7 cellular contexts compared by ENCODE assay signal in the genomic region with DNA sequence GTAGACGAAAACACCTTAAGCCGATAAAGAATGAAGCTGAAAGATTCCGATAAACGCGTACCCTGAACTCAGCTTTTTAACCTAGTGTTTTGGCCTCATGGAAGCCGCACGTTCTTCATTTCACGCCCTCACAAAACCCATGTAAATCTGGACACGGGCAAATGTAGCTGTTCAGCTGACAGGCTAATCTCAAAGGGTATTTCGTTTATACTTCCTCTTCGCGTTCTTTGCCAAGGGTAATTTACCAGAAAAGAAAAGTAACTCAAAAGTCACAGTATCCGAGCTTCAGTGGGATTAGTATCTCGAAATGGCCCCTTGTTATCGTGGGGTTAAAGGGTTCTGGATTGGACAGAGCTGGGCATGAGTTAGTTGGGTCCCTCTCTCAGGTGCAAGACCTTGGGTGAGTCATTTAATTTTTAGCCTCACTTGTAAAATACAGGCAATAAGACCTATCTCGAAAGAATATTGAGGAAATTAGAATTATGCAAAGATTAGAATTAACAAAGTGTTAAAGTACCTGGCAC. TPM values are rescaled to one million over a fixed set of nuclear protein-coding genes. Genes with fewer than 3 reads are reported as not detected.
A peak's percentile ranks its signal among the peaks of the same experiment; 100 is the strongest.
DNase-seq lines count a peak whose midpoint lies in the region; ATAC-seq and TF ChIP-seq lines count a peak whose summit lies in the region.

No MANE protein-coding gene starts in this region.

- no peak for TF ChIP-seq CTCF in astrocyte of the cerebellum (IDR thresholded peaks at IDR 0.05; ENCODE audit: low read depth, low read length, missing control alignments)
- TF ChIP-seq CTCF in lung (IDR thresholded peaks at IDR 0.05; ENCODE audit: control extremely low read depth, extremely low read depth): no peak

- peak; percentile 11 for ATAC-seq in GM19035 (IDR thresholded peaks at IDR 0.05; ENCODE audit: unreplicated experiment)
- peak; percentile 8 for ATAC-seq in HG03135 (IDR thresholded peaks at IDR 0.05; ENCODE audit: unreplicated experiment)
- ATAC-seq in lung (ENCODE audit: insufficient read depth, low FRiP score): no peak
- no peak for ATAC-seq in GM18519 (IDR thresholded peaks at IDR 0.05; ENCODE audit: low FRiP score, unreplicated experiment)

- peaks cover 0 to 11% of the 10 kb centered on the region in 2 donors for H3K4me1 ChIP-seq in lung (ENCODE audit: control insufficient read depth in 2 of 2, insufficient read depth in 2 of 2, low read length in 2 of 2)

- 6% methylated on average over 16 of the region's 16 CpGs for WGBS in lung, 2 donors

- in situ Hi-C loops in astrocyte of the cerebellum (cut with HindIII; ENCODE audit: low sequenced_read_pairs): no loop called here

- peak overlapping the region; percentile 96 to 98 for H3K27ac ChIP-seq in lung (ENCODE audit: low read depth in 1 of 2, low read length in 1 of 2)

- H3K4me3 ChIP-seq in astrocyte of the cerebellum (ENCODE audit: low read depth, low read length) (peak overlapping the region; percentile 97), lung (peak overlapping the region; percentile 69)

- H3K36me3 ChIP-seq in lung (ENCODE audit: control insufficient read depth in 2 of 2, insufficient read depth in 2 of 2, low read length in 2 of 2): peaks cover 0 to 1% of the 10 kb centered on the region in 2 donors

- H3K27me3 ChIP-seq in lung (ENCODE audit: control insufficient read depth, insufficient read depth): no peaks in the 10 kb centered on the region

- no peaks in the 10 kb centered on the region for H3K9me3 ChIP-seq in lung (ENCODE audit: control insufficient read depth in 2 of 2, insufficient read depth in 1 of 2, low read length in 1 of 2)

- DNase-seq in astrocyte of the cerebellum (ENCODE audit: low read depth) (no peak), lung (ENCODE audit: low spot score) (no peak), NCI-H2171 treated with DMSO at 0.1 percent for 48 hours (lab: John Stamatoyannopoulos, UW) (no peak), SW 1271 (lab: John Stamatoyannopoulos, UW) (no peak)

RNA-seq across cellular contexts. Expression of gene CALM2, which starts 0.8 kb away (rescaled TPM):
- total RNA-seq in lung: 100 to 1,000 TPM; 437 to 492 TPM
- polyA plus RNA-seq in lung: 100 to 1,000 TPM; 475 to 653 TPM

RNA-seq across cellular contexts. Expression of gene STPG4, which starts 22.0 kb away (rescaled TPM):
- total RNA-seq in lung: 1 to 10 TPM in 1 of 2 donors, under 1 TPM in 1; 0.28 to 1.0 TPM
- under 1 TPM; 0.06 to 0.12 TPM for polyA plus RNA-seq in lung

Comparison
In these comparisons a context has a peak if more than half of its experiments do, and no peak if none do; other contexts are left out.
1. ATAC-seq: peak in GM19035 (single experiment) and HG03135 (single experiment); none in lung (single experiment) and GM18519 (single experiment).